15 cellular contexts compared by ENCODE assay signal in the genomic region with DNA sequence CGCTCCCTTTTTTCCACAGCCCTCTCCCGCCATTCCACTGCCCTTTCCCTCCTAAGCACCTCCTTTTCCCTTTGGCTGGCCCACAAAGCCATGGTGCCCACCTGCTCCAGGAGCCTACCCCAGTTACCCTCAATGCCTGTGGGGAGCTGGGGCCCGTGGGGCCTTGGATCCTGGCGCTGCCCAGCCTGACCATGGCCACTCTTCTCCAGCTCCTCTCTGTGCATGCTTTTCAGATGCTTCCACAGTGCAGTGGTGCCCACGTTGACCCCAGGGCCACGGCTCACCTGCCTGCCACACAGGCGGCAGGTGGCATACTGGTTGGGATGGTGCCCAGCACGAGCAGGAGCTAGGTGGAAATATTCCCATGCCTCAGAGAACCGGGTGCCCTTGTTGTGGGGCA. TPM values are rescaled to one million over a fixed set of nuclear protein-coding genes. Genes with fewer than 3 reads are reported as not detected.
DNase-seq lines count a peak whose midpoint lies in the region; ATAC-seq and TF ChIP-seq lines count a peak whose summit lies in the region.
"Had no signal": no experiment of that assay in that cellular context is flagged by ENCODE, and none has a peak within 500 bp of the region (broad histone marks: within the 10 kb centered on the region; RNA-seq: fewer than 3 reads in every experiment).

No MANE protein-coding gene starts in this region.

- H3K27ac ChIP-seq in CD8-positive, alpha-beta memory T cell (ENCODE audit: low read depth, low read length): no peak overlapping the region
- H3K27ac ChIP-seq: ascending aorta, left ventricle myocardium inferior had no signal

- no peak for DNase-seq in CD8-positive, alpha-beta memory T cell
- DNase-seq in activated CD4-positive, alpha-beta memory T cell treated with anti-CD3 and anti-CD28 coated beads, Interleukin-2, amount 10 ng/mL, durations not matched to agents 7 days and 5 days: no peak
- DNase-seq in natural killer cell (no peak), left cardiac atrium (no peak), NCI-H1105 treated with DMSO at 0.1 percent for 48 hours (lab: John Stamatoyannopoulos, UW) (no peak)
- DNase-seq in NK-92 treated with Interleukin-12 subunit alpha and Interleukin-12 subunit beta, amount 100 ng/mL, for 24 hours (lab: John Stamatoyannopoulos, UW): no peak
- DNase-seq: DMS153; left ventricle myocardium inferior; NCI-H748 treated with DMSO at 0.1 percent for 48 hours; posterior cingulate gyrus; stimulated activated CD4-positive, alpha-beta T cell treated with anti-CD3 and anti-CD28 coated beads, Interleukin-4, amount 100 ng/mL, for 1 hour had no signal

- H3K36me3 ChIP-seq in CD8-positive, alpha-beta memory T cell (ENCODE audit: insufficient read depth, low read length): peaks cover 22% of the 10 kb centered on the region
- H3K36me3 ChIP-seq: ascending aorta, left ventricle myocardium inferior had no signal

- CTCF ChIA-PET in CD8-positive, alpha-beta memory T cell (lab: Charles Lee): interaction anchor here (0.9 kb wide), 1 partner anchor 22 kb away, joined by 3 read pairs; no protein-coding TSS in a partner anchor
- CTCF ChIA-PET in activated CD4-positive, alpha-beta memory T cell treated with anti-CD3 and anti-CD28 coated beads, Interleukin-2, amount 10 ng/mL, durations not matched to agents 7 days and 5 days (lab: Charles Lee): interaction anchor here (1.0 to 3.2 kb wide), 4 partner anchors 16 to 46 kb away, joined by 3 to 26 read pairs (median 6); no protein-coding TSS in a partner anchor

- no peak overlapping the region for H3K4me3 ChIP-seq in CD8-positive, alpha-beta memory T cell (ENCODE audit: low read length)
- H3K4me3 ChIP-seq: ascending aorta, GM12878, left ventricle myocardium inferior had no signal

- H3K4me1 ChIP-seq in CD8-positive, alpha-beta memory T cell (ENCODE audit: insufficient read depth, low read length): peaks cover 16% of the 10 kb centered on the region
- H3K4me1 ChIP-seq: ascending aorta, left ventricle myocardium inferior had no signal

- peaks cover 12 to 89% (median 25%) of the 10 kb centered on the region in 3 donors for H3K36me3 Mint-ChIP-seq in CD8-positive, alpha-beta memory T cell
- peaks cover 89% of the 10 kb centered on the region for H3K36me3 Mint-ChIP-seq in activated CD4-positive, alpha-beta memory T cell treated with anti-CD3 and anti-CD28 coated beads, Interleukin-2, amount 10 ng/mL, durations not matched to agents 7 days and 5 days (ENCODE audit: low read depth)
- peaks cover 11% of the 10 kb centered on the region for H3K36me3 Mint-ChIP-seq in natural killer cell

- ATAC-seq in GM19463 (IDR thresholded peaks at IDR 0.05; ENCODE audit: unreplicated experiment) (peak; percentile 1), natural killer cell (no peak), GM21576 (IDR thresholded peaks at IDR 0.05; ENCODE audit: unreplicated experiment) (no peak), left cardiac atrium (no peak)

- H3K4me3 Mint-ChIP-seq in CD8-positive, alpha-beta memory T cell: peak overlapping the region in 1 of 7 donors; percentile 22
- H3K4me3 Mint-ChIP-seq in activated CD4-positive, alpha-beta memory T cell treated with anti-CD3 and anti-CD28 coated beads, Interleukin-2, amount 10 ng/mL, durations not matched to agents 7 days and 5 days: peak overlapping the region; percentile 71
- no peak overlapping the region for H3K4me3 Mint-ChIP-seq in natural killer cell

- peaks cover 46 to 85% (median 82%) of the 10 kb centered on the region in 3 donors for H3K4me1 Mint-ChIP-seq in CD8-positive, alpha-beta memory T cell
- peaks cover 86% of the 10 kb centered on the region for H3K4me1 Mint-ChIP-seq in activated CD4-positive, alpha-beta memory T cell treated with anti-CD3 and anti-CD28 coated beads, Interleukin-2, amount 10 ng/mL, durations not matched to agents 7 days and 5 days
- H3K4me1 Mint-ChIP-seq in natural killer cell: peaks cover 11 to 23% of the 10 kb centered on the region in 2 donors

- POLR2A ChIA-PET in CD8-positive, alpha-beta memory T cell (lab: Charles Lee): interaction anchor here (0.5 kb wide), 1 partner anchor 37 kb away, joined by 4 read pairs; no protein-coding TSS in a partner anchor
- POLR2A ChIA-PET in activated CD4-positive, alpha-beta memory T cell treated with anti-CD3 and anti-CD28 coated beads, Interleukin-2, amount 10 ng/mL, durations not matched to agents 7 days and 5 days (lab: Charles Lee): interaction anchor here (0.7 to 6.6 kb wide), 10 partner anchors 8 to 66 kb away, joined by 3 to 45 read pairs (median 18); no protein-coding TSS in a partner anchor

- H3K27ac Mint-ChIP-seq in CD8-positive, alpha-beta memory T cell: peak overlapping the region; percentile 54 to 96 (median 80)
- H3K27ac Mint-ChIP-seq in activated CD4-positive, alpha-beta memory T cell treated with anti-CD3 and anti-CD28 coated beads, Interleukin-2, amount 10 ng/mL, durations not matched to agents 7 days and 5 days: peak overlapping the region; percentile 85
- H3K27ac Mint-ChIP-seq in natural killer cell: peak overlapping the region; percentile 63 to 69

- no peaks in the 10 kb centered on the region for H3K9me3 ChIP-seq in CD8-positive, alpha-beta memory T cell (ENCODE audit: low read length)
- H3K9me3 ChIP-seq: ascending aorta, left ventricle myocardium inferior had no signal

- TF ChIP-seq CTCF in natural killer cell (IDR thresholded peaks at IDR 0.05): no peak

- intact Hi-C loops in natural killer cell (cut with micrococcal nuclease): no loop called here
- intact Hi-C loops in left cardiac atrium (cut with DNase I): no loop called here

- no peaks in the 10 kb centered on the region for H3K27me3 Mint-ChIP-seq in CD8-positive, alpha-beta memory T cell
- H3K27me3 Mint-ChIP-seq in activated CD4-positive, alpha-beta memory T cell treated with anti-CD3 and anti-CD28 coated beads, Interleukin-2, amount 10 ng/mL, durations not matched to agents 7 days and 5 days: no peaks in the 10 kb centered on the region
- no peaks in the 10 kb centered on the region for H3K27me3 Mint-ChIP-seq in natural killer cell (ENCODE audit: low read depth in 2 of 2)

- H3K9me3 Mint-ChIP-seq in CD8-positive, alpha-beta memory T cell: no peaks in the 10 kb centered on the region
- no peaks in the 10 kb centered on the region for H3K9me3 Mint-ChIP-seq in activated CD4-positive, alpha-beta memory T cell treated with anti-CD3 and anti-CD28 coated beads, Interleukin-2, amount 10 ng/mL, durations not matched to agents 7 days and 5 days
- H3K9me3 Mint-ChIP-seq in natural killer cell: no peaks in the 10 kb centered on the region

- no peaks in the 10 kb centered on the region for H3K27me3 ChIP-seq in CD8-positive, alpha-beta memory T cell (ENCODE audit: insufficient read depth, low read length, poor library complexity, severe bottlenecking)
- H3K27me3 ChIP-seq: ascending aorta had no signal

RNA-seq across cellular contexts. Expression of a gene that starts 1.5 kb away (rescaled TPM):
- 100 to 1,000 TPM; 547 to 551 TPM for total RNA-seq in CD8-positive, alpha-beta memory T cell
- polyA plus RNA-seq in CD8-positive, alpha-beta memory T cell: 0.51 TPM
- total RNA-seq in activated CD4-positive, alpha-beta memory T cell treated with anti-CD3 and anti-CD28 coated beads, Interleukin-2, amount 10 ng/mL, durations not matched to agents 7 days and 5 days: 10 to 100 TPM; 36.6 to 38.7 TPM
- total RNA-seq in natural killer cell (under 1 TPM in 1 of 3 donors, not detected in 2; 0.26 TPM), left cardiac atrium (not detected)
- total RNA-seq: left ventricle myocardium inferior had no signal

RNA-seq across cellular contexts. Expression of a gene that starts 51.7 kb away (rescaled TPM):
- 10 to 100 TPM; 69.1 to 80.9 TPM for total RNA-seq in CD8-positive, alpha-beta memory T cell
- polyA plus RNA-seq in CD8-positive, alpha-beta memory T cell: 262 TPM
- 100 to 1,000 TPM; 323 to 338 TPM for total RNA-seq in activated CD4-positive, alpha-beta memory T cell treated with anti-CD3 and anti-CD28 coated beads, Interleukin-2, amount 10 ng/mL, durations not matched to agents 7 days and 5 days
- 100 to 1,000 TPM; 146 to 191 (median 166) TPM for total RNA-seq in natural killer cell
- total RNA-seq in left cardiac atrium: 1 to 10 TPM; 1.6 to 2.9 TPM

Comparison
In these comparisons a context has a peak if more than half of its experiments do, and no peak if none do; other contexts are left out.
1. RNA of a gene that starts 1.5 kb away (total RNA-seq): 547 to 551 TPM in CD8-positive, alpha-beta memory T cell and 36.6 to 38.7 TPM in activated CD4-positive, alpha-beta memory T cell treated with anti-CD3 and anti-CD28 coated beads, Interleukin-2, amount 10 ng/mL, durations not matched to agents 7 days and 5 days; 0.26 TPM in natural killer cell and not detected in left cardiac atrium; every median in the first group is over 10 times any median in the second.
2. RNA of a gene that starts 51.7 kb away (total RNA-seq): 323 to 338 TPM in activated CD4-positive, alpha-beta memory T cell treated with anti-CD3 and anti-CD28 coated beads, Interleukin-2, amount 10 ng/mL, durations not matched to agents 7 days and 5 days, 146 to 191 TPM in natural killer cell and 69.1 to 80.9 TPM in CD8-positive, alpha-beta memory T cell; 1.6 to 2.9 TPM in left cardiac atrium; every median in the first group is over 10 times any median in the second.
3. Peak in every context shown above with its lines, with median percentiles within 50 percentile points of each other: H3K27ac Mint-ChIP-seq.